Comparison of ENCODE assay signal across 17 cellular contexts in genomic region chr7:14690486-14690885, GRCh38.
"Had no signal": no experiment of that assay in that cellular context is flagged by ENCODE, and none has a peak within 500 bp of the region (broad histone marks: within the 10 kb centered on the region; RNA-seq: fewer than 3 reads in every experiment).

No MANE protein-coding gene starts in this region.

- H3K36me3 ChIP-seq: heart left ventricle, neural progenitor cell, pancreas, suprapubic skin, thyroid gland had no signal

- H3K4me1 ChIP-seq: suprapubic skin, thyroid gland had no signal

- H3K27me3 ChIP-seq: neural progenitor cell, pancreas, suprapubic skin, thyroid gland had no signal

- ATAC-seq: esophagus mucosa; heart left ventricle; left colon; natural killer cell treated with Interleukin-12 subunit alpha and Interleukin-12 subunit beta and Interleukin-15 and Interleukin-18, amount 100 ng/mL, for 72 hours; pancreas; right cardiac atrium; stimulated activated naive CD8-positive, alpha-beta T cell treated with anti-CD3 and anti-CD28 coated beads, Interleukin-15, Interleukin-2, amounts not matched to agents 100 U/mL and 50 U/mL, for 24 hours had no signal

- H3K9ac ChIP-seq: neural progenitor cell had no signal

- H3K4me2 ChIP-seq: neural progenitor cell, smooth muscle cell had no signal

- H3K4me3 Mint-ChIP-seq: natural killer cell treated with Interleukin-12 subunit alpha and Interleukin-12 subunit beta and Interleukin-15 and Interleukin-18, amount 100 ng/mL, for 72 hours; neural progenitor cell; type B pancreatic cell had no signal

- H3K27me3 Mint-ChIP-seq: natural killer cell treated with Interleukin-12 subunit alpha and Interleukin-12 subunit beta and Interleukin-15 and Interleukin-18, amount 100 ng/mL, for 72 hours; progenitor cell of endocrine pancreas; type B pancreatic cell had no signal

- DNase-seq: effector memory CD4-positive, alpha-beta T cell; heart left ventricle; hippocampal formation; left colon; occipital lobe; pancreas; stimulated activated CD4-positive, alpha-beta T cell treated with anti-CD3 and anti-CD28 coated beads, Interleukin-2, amount 100 ng/mL, for 48 hours; stimulated activated naive CD8-positive, alpha-beta T cell treated with anti-CD3 and anti-CD28 coated beads, Interleukin-15, Interleukin-2, amounts not matched to agents 100 U/mL and 50 U/mL, for 24 hours; thyroid gland had no signal

- H3K4me3 ChIP-seq: heart left ventricle, neural progenitor cell, pancreas, smooth muscle cell, suprapubic skin, thyroid gland had no signal

- H3K9me3 Mint-ChIP-seq: natural killer cell treated with Interleukin-12 subunit alpha and Interleukin-12 subunit beta and Interleukin-15 and Interleukin-18, amount 100 ng/mL, for 72 hours; neural progenitor cell; type B pancreatic cell had no signal

- H3K4me1 Mint-ChIP-seq: neural progenitor cell had no signal

- H3K27ac Mint-ChIP-seq: natural killer cell treated with Interleukin-12 subunit alpha and Interleukin-12 subunit beta and Interleukin-15 and Interleukin-18, amount 100 ng/mL, for 72 hours; neural progenitor cell; progenitor cell of endocrine pancreas; type B pancreatic cell had no signal

- H3K36me3 Mint-ChIP-seq: natural killer cell treated with Interleukin-12 subunit alpha and Interleukin-12 subunit beta and Interleukin-15 and Interleukin-18, amount 100 ng/mL, for 72 hours; neural progenitor cell; type B pancreatic cell had no signal

- H3K9me3 ChIP-seq: heart left ventricle, pancreas, suprapubic skin, thyroid gland had no signal

- H3K27ac ChIP-seq: heart left ventricle, neural progenitor cell, pancreas, suprapubic skin, thyroid gland had no signal
